In the genomic region with DNA sequence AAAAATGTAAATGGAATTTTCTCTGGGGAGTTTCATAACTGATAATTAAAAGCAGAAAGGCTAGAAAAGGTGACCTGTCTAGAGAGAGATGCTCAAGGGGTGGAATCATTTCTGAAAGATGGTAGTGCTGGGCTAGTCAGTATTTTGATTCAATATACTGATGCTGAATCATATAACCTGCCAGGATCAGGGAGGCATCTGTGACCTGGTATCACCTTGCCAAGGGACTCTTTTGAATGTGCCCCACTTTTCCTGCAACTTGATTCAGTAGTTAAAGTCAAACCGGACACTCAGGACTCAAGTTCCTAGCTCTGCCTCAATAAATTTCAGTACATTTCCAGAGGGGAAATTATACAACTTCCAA, we compare ENCODE assay signal across 18 cellular contexts. TPM values are rescaled to one million over a fixed set of nuclear protein-coding genes. Genes with fewer than 3 reads are reported as not detected.
A peak's percentile ranks its signal among the peaks of the same experiment; 100 is the strongest.
DNase-seq lines count a peak whose midpoint lies in the region; ATAC-seq and TF ChIP-seq lines count a peak whose summit lies in the region.
"Had no signal": no experiment of that assay in that cellular context is flagged by ENCODE, and none has a peak within 500 bp of the region (broad histone marks: within the 10 kb centered on the region; RNA-seq: fewer than 3 reads in every experiment).

No MANE protein-coding gene starts in this region.

- no peak overlapping the region for H3K9ac ChIP-seq in BLaER1
- H3K9ac ChIP-seq in SK-N-MC (ENCODE audit: insufficient read length) = no peak overlapping the region

- CTCF ChIA-PET in WTC11 (lab: Charles Lee) = no interaction called here

- H3K4me1 Mint-ChIP-seq in immature natural killer cell (peaks cover 91 to 93% of the 10 kb centered on the region in 2 donors), WTC11 (peaks cover 14% of the 10 kb centered on the region)

- H3K27me3 ChIP-seq in BLaER1 = no peaks in the 10 kb centered on the region
- H3K27me3 ChIP-seq: colonic mucosa, upper lobe of left lung had no signal

- DNase-seq in SK-N-MC (ENCODE audit: low read depth, low spot score) (no peak), immature natural killer cell (no peak), NOMO-1 (lab: John Stamatoyannopoulos, UW; ENCODE audit: unreplicated experiment in 2 of 2) (no peak), WTC11 (ENCODE audit: low spot score) (no peak)
- DNase-seq: aorta, colonic mucosa, hippocampal formation, NCI-H1694, NCI-H524 treated with DMSO at 0.1 percent for 48 hours, retina, upper lobe of left lung had no signal

- H3K4me3 Mint-ChIP-seq in immature natural killer cell = peak overlapping the region; percentile 35 to 98 (median 70)
- no peak overlapping the region for H3K4me3 Mint-ChIP-seq in WTC11

- POLR2A ChIA-PET in WTC11 (lab: Charles Lee) = no interaction called here

- peaks cover 45% of the 10 kb centered on the region for H4K20me1 ChIP-seq in BLaER1

- no peak for TF ChIP-seq CTCF in WTC11 (IDR thresholded peaks at IDR 0.05)

- H3K4me2 ChIP-seq in BLaER1 = peak overlapping the region; percentile 53

- peak overlapping the region; percentile 31 for H3K27ac ChIP-seq in BLaER1
- peak overlapping the region; percentile 60; the same call in 1 of the 2 replicates for H3K27ac ChIP-seq in SK-N-MC
- H3K27ac ChIP-seq: colonic mucosa, upper lobe of left lung had no signal

- H3K36me3 Mint-ChIP-seq in immature natural killer cell = peaks cover 0 to 13% (median 3%) of the 10 kb centered on the region in 3 donors
- peaks cover 10% of the 10 kb centered on the region for H3K36me3 Mint-ChIP-seq in WTC11

- peaks cover 73% of the 10 kb centered on the region for H3K4me1 ChIP-seq in BLaER1
- H3K4me1 ChIP-seq: colonic mucosa had no signal

- H3K4me3 ChIP-seq in BLaER1 = no peak overlapping the region
- H3K4me3 ChIP-seq in GM08714 (ENCODE audit: low read length) = peak overlapping the region; percentile 62
- H3K4me3 ChIP-seq in SK-N-MC = no peak overlapping the region
- H3K4me3 ChIP-seq: colonic mucosa, upper lobe of left lung had no signal

- ATAC-seq in HG03354 (IDR thresholded peaks at IDR 0.05; ENCODE audit: poor library complexity, severe bottlenecking, unreplicated experiment) = no peak
- no peak for ATAC-seq in HG03521 (IDR thresholded peaks at IDR 0.05; ENCODE audit: unreplicated experiment)
- ATAC-seq in WTC11 = no peak
- ATAC-seq: Panc1 had no signal

- peaks cover 44% of the 10 kb centered on the region for H3K36me3 ChIP-seq in BLaER1
- H3K36me3 ChIP-seq in SK-N-MC (ENCODE audit: insufficient read depth, low read length) = no peaks in the 10 kb centered on the region
- H3K36me3 ChIP-seq: colonic mucosa, upper lobe of left lung had no signal

- H3K27me3 Mint-ChIP-seq in immature natural killer cell (ENCODE audit: low read depth in 3 of 3) (peaks cover 0 to 2% (median 0%) of the 10 kb centered on the region in 3 donors), WTC11 (ENCODE audit: low read depth) (peaks cover 17% of the 10 kb centered on the region)

- peaks cover 32% of the 10 kb centered on the region for H3K9me3 ChIP-seq in BLaER1
- H3K9me3 ChIP-seq in SK-N-MC (ENCODE audit: low read depth, low read length) = no peaks in the 10 kb centered on the region
- H3K9me3 ChIP-seq: colonic mucosa, upper lobe of left lung had no signal

- peak overlapping the region; percentile 77 to 97 (median 94) for H3K27ac Mint-ChIP-seq in immature natural killer cell
- H3K27ac Mint-ChIP-seq in WTC11 = no peak overlapping the region

- H3K9me3 Mint-ChIP-seq in immature natural killer cell (no peaks in the 10 kb centered on the region), WTC11 (peaks cover 7% of the 10 kb centered on the region)

TF ChIP-seq in WTC11, 78 proteins besides CTCF, POLR2A, EP300 and RAD21:
- TF ChIP-seq RELA (CRISPR knock-in tag; IDR thresholded peaks at IDR 0.05; ENCODE audit: borderline replicate concordance) (no peak), TP53 (CRISPR knock-in tag; IDR thresholded peaks at IDR 0.05) (no peak), SP1 (CRISPR knock-in tag; conservative IDR thresholded peaks at IDR 0.05) (no peak), JAZF1 (CRISPR knock-in tag; IDR thresholded peaks at IDR 0.05) (no peak), SMAD4 (CRISPR knock-in tag; IDR thresholded peaks at IDR 0.05) (no peak), ZNF232 (CRISPR knock-in tag; IDR thresholded peaks at IDR 0.05) (no peak), ZNF317 (CRISPR knock-in tag; IDR thresholded peaks at IDR 0.05; ENCODE audit: borderline replicate concordance, low read depth) (no peak), ATF1 (CRISPR knock-in tag; IDR thresholded peaks at IDR 0.05) (no peak)
- TF ChIP-seq, protein P1, sequence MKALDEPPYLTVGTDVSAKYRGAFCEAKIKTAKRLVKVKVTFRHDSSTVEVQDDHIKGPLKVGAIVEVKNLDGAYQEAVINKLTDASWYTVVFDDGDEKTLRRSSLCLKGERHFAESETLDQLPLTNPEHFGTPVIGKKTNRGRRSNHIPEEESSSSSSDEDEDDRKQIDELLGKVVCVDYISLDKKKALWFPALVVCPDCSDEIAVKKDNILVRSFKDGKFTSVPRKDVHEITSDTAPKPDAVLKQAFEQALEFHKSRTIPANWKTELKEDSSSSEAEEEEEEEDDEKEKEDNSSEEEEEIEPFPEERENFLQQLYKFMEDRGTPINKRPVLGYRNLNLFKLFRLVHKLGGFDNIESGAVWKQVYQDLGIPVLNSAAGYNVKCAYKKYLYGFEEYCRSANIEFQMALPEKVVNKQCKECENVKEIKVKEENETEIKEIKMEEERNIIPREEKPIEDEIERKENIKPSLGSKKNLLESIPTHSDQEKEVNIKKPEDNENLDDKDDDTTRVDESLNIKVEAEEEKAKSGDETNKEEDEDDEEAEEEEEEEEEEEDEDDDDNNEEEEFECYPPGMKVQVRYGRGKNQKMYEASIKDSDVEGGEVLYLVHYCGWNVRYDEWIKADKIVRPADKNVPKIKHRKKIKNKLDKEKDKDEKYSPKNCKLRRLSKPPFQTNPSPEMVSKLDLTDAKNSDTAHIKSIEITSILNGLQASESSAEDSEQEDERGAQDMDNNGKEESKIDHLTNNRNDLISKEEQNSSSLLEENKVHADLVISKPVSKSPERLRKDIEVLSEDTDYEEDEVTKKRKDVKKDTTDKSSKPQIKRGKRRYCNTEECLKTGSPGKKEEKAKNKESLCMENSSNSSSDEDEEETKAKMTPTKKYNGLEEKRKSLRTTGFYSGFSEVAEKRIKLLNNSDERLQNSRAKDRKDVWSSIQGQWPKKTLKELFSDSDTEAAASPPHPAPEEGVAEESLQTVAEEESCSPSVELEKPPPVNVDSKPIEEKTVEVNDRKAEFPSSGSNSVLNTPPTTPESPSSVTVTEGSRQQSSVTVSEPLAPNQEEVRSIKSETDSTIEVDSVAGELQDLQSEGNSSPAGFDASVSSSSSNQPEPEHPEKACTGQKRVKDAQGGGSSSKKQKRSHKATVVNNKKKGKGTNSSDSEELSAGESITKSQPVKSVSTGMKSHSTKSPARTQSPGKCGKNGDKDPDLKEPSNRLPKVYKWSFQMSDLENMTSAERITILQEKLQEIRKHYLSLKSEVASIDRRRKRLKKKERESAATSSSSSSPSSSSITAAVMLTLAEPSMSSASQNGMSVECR (CRISPR knock-in tag; IDR thresholded peaks at IDR 0.05; ENCODE audit: borderline replicate concordance) = no peak

RNA-seq across cellular contexts. Expression of a gene that starts 15.8 kb away (rescaled TPM):
- polyA plus RNA-seq in immature natural killer cell = 1,000 to 10,000 TPM; 1,594 to 2,414 (median 2,262) TPM
- 2.7 to 3.7 TPM (median 3.2 TPM) in 3 replicates for total RNA-seq in WTC11 (2021)
- total RNA-seq: myocyte had no signal

RNA-seq across cellular contexts. Expression of a gene that starts 45.5 kb away (rescaled TPM):
- 1 to 10 TPM in 1 of 3 donors, under 1 TPM in 2; 0.10 to 1.1 (median 0.12) TPM for polyA plus RNA-seq in immature natural killer cell
- total RNA-seq in WTC11 (2021) = 0.11 TPM in 1 of 3 replicates, not detected in the others
- total RNA-seq: colonic mucosa, H1, myocyte had no signal
- polyA plus RNA-seq: H1 had no signal
